ENCODE assay signal across 8 cellular contexts in genomic region chr17:59859444-59860025, GRCh38. TPM values are rescaled to one million over a fixed set of nuclear protein-coding genes. Genes with fewer than 3 reads are reported as not detected.
DNase-seq lines count a peak whose midpoint lies in the region; ATAC-seq, FAIRE-seq and TF ChIP-seq lines count a peak whose summit lies in the region.

No MANE protein-coding gene starts in this region.

- no peaks in the 10 kb centered on the region for H3K9me3 Mint-ChIP-seq in CD4-positive, CD25-positive, alpha-beta regulatory T cell
- no peaks in the 10 kb centered on the region for H3K9me3 Mint-ChIP-seq in activated CD8-positive, alpha-beta T cell treated with anti-CD3 and anti-CD28 coated beads, Interleukin-2, amount 10 ng/mL, durations not matched to agents 7 days and 5 days (ENCODE audit: insufficient read depth)

- 81 to 84% methylated on average over 2 of the region's 2 CpGs for WGBS in upper lobe of left lung, 2 donors

- DNase-seq in CD4-positive, CD25-positive, alpha-beta regulatory T cell: peak in 2 of 3 donors; percentile 61 to 80
- peak in 1 of 2 experiments; percentile 26 for DNase-seq in HL-60 (ENCODE audit: low read depth in 1 of 2, low spot score in 1 of 2)
- no peak for DNase-seq in activated CD8-positive, alpha-beta T cell treated with anti-CD3 and anti-CD28 coated beads, Interleukin-2, amount 10 ng/mL, durations not matched to agents 7 days and 5 days
- no peak for DNase-seq in upper lobe of left lung

- no peak for TF ChIP-seq EP300 in upper lobe of left lung (IDR thresholded peaks at IDR 0.05)

- H3K36me3 Mint-ChIP-seq in CD4-positive, CD25-positive, alpha-beta regulatory T cell: peaks cover 23% of the 10 kb centered on the region
- peaks cover 14% of the 10 kb centered on the region for H3K36me3 Mint-ChIP-seq in activated CD8-positive, alpha-beta T cell treated with anti-CD3 and anti-CD28 coated beads, Interleukin-2, amount 10 ng/mL, durations not matched to agents 7 days and 5 days (ENCODE audit: low read depth)

- CTCF ChIA-PET in activated CD8-positive, alpha-beta T cell treated with anti-CD3 and anti-CD28 coated beads, Interleukin-2, amount 10 ng/mL, durations not matched to agents 7 days and 5 days (lab: Charles Lee): interaction anchor here (0.7 to 2.1 kb wide), 27 partner anchors 9 to 216 kb away, joined by 3 to 12 read pairs (median 4); partner anchors contain the start of genes PTRH2 and VMP1

- peak overlapping the region; percentile 44 to 56 (median 44) for H3K27ac Mint-ChIP-seq in CD4-positive, CD25-positive, alpha-beta regulatory T cell
- no peak overlapping the region for H3K27ac Mint-ChIP-seq in activated CD8-positive, alpha-beta T cell treated with anti-CD3 and anti-CD28 coated beads, Interleukin-2, amount 10 ng/mL, durations not matched to agents 7 days and 5 days

- peak overlapping the region in 1 of 4 donors; percentile 58 for H3K4me3 Mint-ChIP-seq in CD4-positive, CD25-positive, alpha-beta regulatory T cell
- H3K4me3 Mint-ChIP-seq in activated CD8-positive, alpha-beta T cell treated with anti-CD3 and anti-CD28 coated beads, Interleukin-2, amount 10 ng/mL, durations not matched to agents 7 days and 5 days: no peak overlapping the region

- FAIRE-seq in islet of Langerhans (lab: Jason Lieb, UNC): peak; percentile 60

- peaks cover 0 to 15% (median 7%) of the 10 kb centered on the region in 4 donors for H3K4me1 Mint-ChIP-seq in CD4-positive, CD25-positive, alpha-beta regulatory T cell
- peaks cover 16% of the 10 kb centered on the region for H3K4me1 Mint-ChIP-seq in activated CD8-positive, alpha-beta T cell treated with anti-CD3 and anti-CD28 coated beads, Interleukin-2, amount 10 ng/mL, durations not matched to agents 7 days and 5 days (ENCODE audit: low read depth)

- H3K27ac ChIP-seq in CD4-positive, CD25-positive, alpha-beta regulatory T cell (ENCODE audit: insufficient read depth, low read length, poor library complexity, severe bottlenecking): no peak overlapping the region
- H3K27ac ChIP-seq in HL-60 (replicated peaks) (no peak overlapping the region), upper lobe of left lung (peak overlapping the region in 1 of 4 donors; percentile 23)

- peak; percentile 68 to 69 for ATAC-seq in CD4-positive, CD25-positive, alpha-beta regulatory T cell (ENCODE audit: low read depth in 2 of 2)
- peak; percentile 63 for ATAC-seq in activated CD8-positive, alpha-beta T cell treated with anti-CD3 and anti-CD28 coated beads, Interleukin-2, amount 10 ng/mL, durations not matched to agents 7 days and 5 days
- ATAC-seq in upper lobe of left lung (ENCODE audit: low FRiP score in 2 of 2) (peak in 1 of 2 donors; percentile 88), GM18907 (IDR thresholded peaks at IDR 0.05; ENCODE audit: unreplicated experiment) (no peak), HG03354 (IDR thresholded peaks at IDR 0.05; ENCODE audit: poor library complexity, severe bottlenecking, unreplicated experiment) (no peak), GM18873 (IDR thresholded peaks at IDR 0.05; ENCODE audit: low FRiP score, unreplicated experiment) (no peak)

- no peaks in the 10 kb centered on the region for H3K27me3 Mint-ChIP-seq in CD4-positive, CD25-positive, alpha-beta regulatory T cell
- no peaks in the 10 kb centered on the region for H3K27me3 Mint-ChIP-seq in activated CD8-positive, alpha-beta T cell treated with anti-CD3 and anti-CD28 coated beads, Interleukin-2, amount 10 ng/mL, durations not matched to agents 7 days and 5 days (ENCODE audit: low read depth)

- peaks cover 23% of the 10 kb centered on the region for H3K36me3 ChIP-seq in CD4-positive, CD25-positive, alpha-beta regulatory T cell (ENCODE audit: control insufficient read depth, insufficient read depth, low read length)
- H3K36me3 ChIP-seq in upper lobe of left lung: peaks cover 0 to 35% (median 16%) of the 10 kb centered on the region in 4 donors

- no peak overlapping the region for H3K4me3 ChIP-seq in CD4-positive, CD25-positive, alpha-beta regulatory T cell (ENCODE audit: low read depth, low read length)
- H3K4me3 ChIP-seq in HL-60 (replicated peaks; ENCODE audit: insufficient read depth, low read length) (no peak overlapping the region), upper lobe of left lung (no peak overlapping the region)

- POLR2A ChIA-PET in activated CD8-positive, alpha-beta T cell treated with anti-CD3 and anti-CD28 coated beads, Interleukin-2, amount 10 ng/mL, durations not matched to agents 7 days and 5 days (lab: Charles Lee): interaction anchor here (0.7 to 1.6 kb wide), 9 partner anchors 11 to 152 kb away, joined by 3 to 8 read pairs (median 5); partner anchors contain the start of gene VMP1

- H3K27me3 ChIP-seq in CD4-positive, CD25-positive, alpha-beta regulatory T cell (ENCODE audit: control insufficient read depth, insufficient read depth, low read length): no peaks in the 10 kb centered on the region
- no peaks in the 10 kb centered on the region for H3K27me3 ChIP-seq in HL-60 (ENCODE audit: insufficient read depth, poor library complexity, severe bottlenecking)
- H3K27me3 ChIP-seq in upper lobe of left lung: no peaks in the 10 kb centered on the region

- no peak for TF ChIP-seq POLR2A in upper lobe of left lung (IDR thresholded peaks at IDR 0.05)

- H3K9me3 ChIP-seq in CD4-positive, CD25-positive, alpha-beta regulatory T cell (ENCODE audit: control insufficient read depth in 2 of 2, low read length in 2 of 2): no peaks in the 10 kb centered on the region
- H3K9me3 ChIP-seq in upper lobe of left lung: no peaks in the 10 kb centered on the region

- no peaks in the 10 kb centered on the region for H3K4me1 ChIP-seq in CD4-positive, CD25-positive, alpha-beta regulatory T cell (ENCODE audit: control insufficient read depth, insufficient read depth, low read length, poor library complexity, severe bottlenecking)
- peaks cover 12 to 31% (median 18%) of the 10 kb centered on the region in 4 donors for H3K4me1 ChIP-seq in upper lobe of left lung

- peak; percentile 16 for TF ChIP-seq CTCF in HL-60 (IDR thresholded peaks at IDR 0.05; ENCODE audit: insufficient read depth, low read length)
- peak; percentile 27 to 79 (median 58) for TF ChIP-seq CTCF in upper lobe of left lung (IDR thresholded peaks at IDR 0.05)

RNA-seq across cellular contexts. Expression of gene TUBD1, which starts 33.2 kb away (rescaled TPM):
- 16.3 TPM for total RNA-seq in CD4-positive, CD25-positive, alpha-beta regulatory T cell
- polyA plus RNA-seq in CD4-positive, CD25-positive, alpha-beta regulatory T cell: 10 to 100 TPM; 21.0 to 28.2 (median 24.6) TPM
- total RNA-seq in activated CD8-positive, alpha-beta T cell treated with anti-CD3 and anti-CD28 coated beads, Interleukin-2, amount 10 ng/mL, durations not matched to agents 7 days and 5 days: 10 to 100 TPM; 14.5 to 14.7 TPM
- total RNA-seq in upper lobe of left lung: 10 to 100 TPM in 1 of 6 donors, 1 to 10 TPM in 5; 3.1 to 52.4 (median 7.6) TPM

RNA-seq across cellular contexts. Expression of gene RPS6KB1, which starts 33.4 kb away (rescaled TPM):
- total RNA-seq in CD4-positive, CD25-positive, alpha-beta regulatory T cell: 123 TPM
- 10 to 100 TPM; 19.9 to 28.1 (median 25.0) TPM for polyA plus RNA-seq in CD4-positive, CD25-positive, alpha-beta regulatory T cell
- 10 to 100 TPM; 47.5 to 48.7 TPM for total RNA-seq in activated CD8-positive, alpha-beta T cell treated with anti-CD3 and anti-CD28 coated beads, Interleukin-2, amount 10 ng/mL, durations not matched to agents 7 days and 5 days
- total RNA-seq in upper lobe of left lung: 10 to 100 TPM; 13.1 to 60.8 (median 30.3) TPM

Comparison
In these comparisons a context has a peak if more than half of its experiments do, and no peak if none do; other contexts are left out.
1. ATAC-seq: peak in CD4-positive, CD25-positive, alpha-beta regulatory T cell (2 of 2) and activated CD8-positive, alpha-beta T cell treated with anti-CD3 and anti-CD28 coated beads, Interleukin-2, amount 10 ng/mL, durations not matched to agents 7 days and 5 days (single experiment); none in GM18907 (single experiment), HG03354 (single experiment) and GM18873 (single experiment).
2. DNase-seq: peak in CD4-positive, CD25-positive, alpha-beta regulatory T cell (2 of 3); none in activated CD8-positive, alpha-beta T cell treated with anti-CD3 and anti-CD28 coated beads, Interleukin-2, amount 10 ng/mL, durations not matched to agents 7 days and 5 days (single experiment) and upper lobe of left lung (0 of 2).